Comparison of ENCODE assay signal across 1 cellular context in the genomic region with DNA sequence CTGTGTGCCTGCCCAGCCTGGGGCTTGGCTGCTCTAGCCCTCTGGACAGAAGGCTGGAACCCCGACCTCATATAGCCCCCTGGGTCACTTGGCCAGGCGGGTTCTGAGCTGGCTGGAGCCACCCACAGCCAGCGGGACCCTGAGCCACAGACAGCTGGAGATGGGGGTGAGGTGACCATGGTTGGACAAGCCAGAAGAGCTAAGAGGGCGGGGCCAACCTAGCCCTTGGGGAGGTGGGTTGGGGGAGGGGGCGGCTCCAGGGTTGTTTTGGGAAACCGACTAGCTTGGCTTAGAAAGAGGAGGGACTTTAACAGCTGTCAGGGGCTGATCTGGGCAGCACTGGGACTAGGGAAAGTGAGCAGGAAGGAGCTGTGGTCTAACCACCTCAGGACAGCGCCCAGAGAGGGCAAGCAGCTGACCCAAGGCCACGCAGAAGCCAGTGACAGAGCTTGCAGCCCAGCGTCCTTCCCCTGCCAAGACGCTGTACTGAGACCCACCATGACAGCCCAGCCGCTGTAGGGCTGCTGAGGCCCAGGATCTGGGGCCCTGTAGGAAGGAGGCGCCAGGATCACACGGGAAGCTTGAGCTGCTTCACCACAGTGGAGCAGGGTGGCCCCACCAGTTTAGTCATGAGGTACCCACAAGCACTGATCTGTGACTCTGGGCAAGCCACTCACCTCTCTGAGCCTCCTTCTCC.
TF ChIP-seq lines count a peak whose summit lies in the region.

No MANE protein-coding gene starts in this region.

TF ChIP-seq in GM23338, 12 proteins besides CTCF, POLR2A, EP300 and RAD21 (continued from another document):
- TF ChIP-seq, protein P1, sequence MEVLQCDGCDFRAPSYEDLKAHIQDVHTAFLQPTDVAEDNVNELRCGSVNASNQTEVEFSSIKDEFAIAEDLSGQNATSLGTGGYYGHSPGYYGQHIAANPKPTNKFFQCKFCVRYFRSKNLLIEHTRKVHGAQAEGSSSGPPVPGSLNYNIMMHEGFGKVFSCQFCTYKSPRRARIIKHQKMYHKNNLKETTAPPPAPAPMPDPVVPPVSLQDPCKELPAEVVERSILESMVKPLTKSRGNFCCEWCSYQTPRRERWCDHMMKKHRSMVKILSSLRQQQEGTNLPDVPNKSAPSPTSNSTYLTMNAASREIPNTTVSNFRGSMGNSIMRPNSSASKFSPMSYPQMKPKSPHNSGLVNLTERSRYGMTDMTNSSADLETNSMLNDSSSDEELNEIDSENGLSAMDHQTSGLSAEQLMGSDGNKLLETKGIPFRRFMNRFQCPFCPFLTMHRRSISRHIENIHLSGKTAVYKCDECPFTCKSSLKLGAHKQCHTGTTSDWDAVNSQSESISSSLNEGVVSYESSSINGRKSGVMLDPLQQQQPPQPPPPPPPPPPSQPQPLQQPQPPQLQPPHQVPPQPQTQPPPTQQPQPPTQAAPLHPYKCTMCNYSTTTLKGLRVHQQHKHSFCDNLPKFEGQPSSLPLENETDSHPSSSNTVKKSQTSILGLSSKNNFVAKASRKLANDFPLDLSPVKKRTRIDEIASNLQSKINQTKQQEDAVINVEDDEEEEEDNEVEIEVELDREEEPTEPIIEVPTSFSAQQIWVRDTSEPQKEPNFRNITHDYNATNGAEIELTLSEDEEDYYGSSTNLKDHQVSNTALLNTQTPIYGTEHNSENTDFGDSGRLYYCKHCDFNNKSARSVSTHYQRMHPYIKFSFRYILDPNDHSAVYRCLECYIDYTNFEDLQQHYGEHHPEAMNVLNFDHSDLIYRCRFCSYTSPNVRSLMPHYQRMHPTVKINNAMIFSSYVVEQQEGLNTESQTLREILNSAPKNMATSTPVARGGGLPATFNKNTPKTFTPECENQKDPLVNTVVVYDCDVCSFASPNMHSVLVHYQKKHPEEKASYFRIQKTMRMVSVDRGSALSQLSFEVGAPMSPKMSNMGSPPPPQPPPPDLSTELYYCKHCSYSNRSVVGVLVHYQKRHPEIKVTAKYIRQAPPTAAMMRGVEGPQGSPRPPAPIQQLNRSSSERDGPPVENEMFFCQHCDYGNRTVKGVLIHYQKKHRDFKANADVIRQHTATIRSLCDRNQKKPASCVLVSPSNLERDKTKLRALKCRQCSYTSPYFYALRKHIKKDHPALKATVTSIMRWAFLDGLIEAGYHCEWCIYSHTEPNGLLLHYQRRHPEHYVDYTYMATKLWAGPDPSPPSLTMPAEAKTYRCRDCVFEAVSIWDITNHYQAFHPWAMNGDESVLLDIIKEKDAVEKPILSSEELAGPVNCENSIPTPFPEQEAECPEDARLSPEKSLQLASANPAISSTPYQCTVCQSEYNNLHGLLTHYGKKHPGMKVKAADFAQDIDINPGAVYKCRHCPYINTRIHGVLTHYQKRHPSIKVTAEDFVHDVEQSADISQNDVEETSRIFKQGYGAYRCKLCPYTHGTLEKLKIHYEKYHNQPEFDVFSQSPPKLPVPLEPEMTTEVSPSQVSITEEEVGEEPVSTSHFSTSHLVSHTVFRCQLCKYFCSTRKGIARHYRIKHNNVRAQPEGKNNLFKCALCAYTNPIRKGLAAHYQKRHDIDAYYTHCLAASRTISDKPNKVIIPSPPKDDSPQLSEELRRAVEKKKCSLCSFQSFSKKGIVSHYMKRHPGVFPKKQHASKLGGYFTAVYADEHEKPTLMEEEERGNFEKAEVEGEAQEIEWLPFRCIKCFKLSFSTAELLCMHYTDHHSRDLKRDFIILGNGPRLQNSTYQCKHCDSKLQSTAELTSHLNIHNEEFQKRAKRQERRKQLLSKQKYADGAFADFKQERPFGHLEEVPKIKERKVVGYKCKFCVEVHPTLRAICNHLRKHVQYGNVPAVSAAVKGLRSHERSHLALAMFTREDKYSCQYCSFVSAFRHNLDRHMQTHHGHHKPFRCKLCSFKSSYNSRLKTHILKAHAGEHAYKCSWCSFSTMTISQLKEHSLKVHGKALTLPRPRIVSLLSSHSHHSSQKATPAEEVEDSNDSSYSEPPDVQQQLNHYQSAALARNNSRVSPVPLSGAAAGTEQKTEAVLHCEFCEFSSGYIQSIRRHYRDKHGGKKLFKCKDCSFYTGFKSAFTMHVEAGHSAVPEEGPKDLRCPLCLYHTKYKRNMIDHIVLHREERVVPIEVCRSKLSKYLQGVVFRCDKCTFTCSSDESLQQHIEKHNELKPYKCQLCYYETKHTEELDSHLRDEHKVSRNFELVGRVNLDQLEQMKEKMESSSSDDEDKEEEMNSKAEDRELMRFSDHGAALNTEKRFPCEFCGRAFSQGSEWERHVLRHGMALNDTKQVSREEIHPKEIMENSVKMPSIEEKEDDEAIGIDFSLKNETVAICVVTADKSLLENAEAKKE (CRISPR knock-in tag; IDR thresholded peaks at IDR 0.05), result no peak
- TF ChIP-seq, protein P2, sequence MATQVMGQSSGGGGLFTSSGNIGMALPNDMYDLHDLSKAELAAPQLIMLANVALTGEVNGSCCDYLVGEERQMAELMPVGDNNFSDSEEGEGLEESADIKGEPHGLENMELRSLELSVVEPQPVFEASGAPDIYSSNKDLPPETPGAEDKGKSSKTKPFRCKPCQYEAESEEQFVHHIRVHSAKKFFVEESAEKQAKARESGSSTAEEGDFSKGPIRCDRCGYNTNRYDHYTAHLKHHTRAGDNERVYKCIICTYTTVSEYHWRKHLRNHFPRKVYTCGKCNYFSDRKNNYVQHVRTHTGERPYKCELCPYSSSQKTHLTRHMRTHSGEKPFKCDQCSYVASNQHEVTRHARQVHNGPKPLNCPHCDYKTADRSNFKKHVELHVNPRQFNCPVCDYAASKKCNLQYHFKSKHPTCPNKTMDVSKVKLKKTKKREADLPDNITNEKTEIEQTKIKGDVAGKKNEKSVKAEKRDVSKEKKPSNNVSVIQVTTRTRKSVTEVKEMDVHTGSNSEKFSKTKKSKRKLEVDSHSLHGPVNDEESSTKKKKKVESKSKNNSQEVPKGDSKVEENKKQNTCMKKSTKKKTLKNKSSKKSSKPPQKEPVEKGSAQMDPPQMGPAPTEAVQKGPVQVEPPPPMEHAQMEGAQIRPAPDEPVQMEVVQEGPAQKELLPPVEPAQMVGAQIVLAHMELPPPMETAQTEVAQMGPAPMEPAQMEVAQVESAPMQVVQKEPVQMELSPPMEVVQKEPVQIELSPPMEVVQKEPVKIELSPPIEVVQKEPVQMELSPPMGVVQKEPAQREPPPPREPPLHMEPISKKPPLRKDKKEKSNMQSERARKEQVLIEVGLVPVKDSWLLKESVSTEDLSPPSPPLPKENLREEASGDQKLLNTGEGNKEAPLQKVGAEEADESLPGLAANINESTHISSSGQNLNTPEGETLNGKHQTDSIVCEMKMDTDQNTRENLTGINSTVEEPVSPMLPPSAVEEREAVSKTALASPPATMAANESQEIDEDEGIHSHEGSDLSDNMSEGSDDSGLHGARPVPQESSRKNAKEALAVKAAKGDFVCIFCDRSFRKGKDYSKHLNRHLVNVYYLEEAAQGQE (IDR thresholded peaks at IDR 0.05; ENCODE audit: unreplicated experiment), result no peak
TF ChIP-seq in GM23338: peak in this region for 0.
